ENCODE assay signal across 1 cellular context in genomic region chr1:206663832-206664652, GRCh38.
TF ChIP-seq lines count a peak whose summit lies in the region.

No MANE protein-coding gene starts in this region.

TF ChIP-seq in HepG2, 621 proteins besides CTCF, POLR2A, EP300 and RAD21 (continued from another document):
- TF ChIP-seq USF2 (IDR thresholded peaks at IDR 0.05; ENCODE audit: low read depth, low read length) (no peak), USF2 (CRISPR knock-in tag; IDR thresholded peaks at IDR 0.05; ENCODE audit: borderline replicate concordance) (0 out of 2 replicates have a peak, but pooled peaks have one; percentile 25), ZNF616 (CRISPR knock-in tag; IDR thresholded peaks at IDR 0.05; ENCODE audit: low read depth) (no peak), REXO4 (CRISPR knock-in tag; IDR thresholded peaks at IDR 0.05; ENCODE audit: borderline replicate concordance) (no peak), LCORL (IDR thresholded peaks at IDR 0.05) (no peak), LCORL (CRISPR knock-in tag; IDR thresholded peaks at IDR 0.05) (no peak), SMC3 (IDR thresholded peaks at IDR 0.05; ENCODE audit: low read length) (peak; percentile 80), HNRNPH1 (optimal IDR thresholded peaks at IDR 0.05; ENCODE audit: low read depth, low read length) (no peak), MXD1 (CRISPR knock-in tag; IDR thresholded peaks at IDR 0.05) (no peak), ZFAT (CRISPR knock-in tag; conservative IDR thresholded peaks at IDR 0.05) (no peak), KDM5B (CRISPR knock-in tag; IDR thresholded peaks at IDR 0.05; ENCODE audit: borderline replicate concordance) (0 out of 2 replicates have a peak, but pooled peaks have one; percentile 45), ZNF260 (CRISPR knock-in tag; IDR thresholded peaks at IDR 0.05; ENCODE audit: borderline replicate concordance, low read depth) (no peak), KAT7 (CRISPR knock-in tag; IDR thresholded peaks at IDR 0.05; ENCODE audit: borderline replicate concordance) (no peak), ZNF20 (CRISPR knock-in tag; IDR thresholded peaks at IDR 0.05) (no peak), HNF4A (CRISPR knock-in tag; IDR thresholded peaks at IDR 0.05) (no peak), ZNF414 (CRISPR knock-in tag; IDR thresholded peaks at IDR 0.05) (no peak), IKZF4 (CRISPR knock-in tag; IDR thresholded peaks at IDR 0.05; ENCODE audit: borderline replicate concordance, low read depth, not compliant biosample characterization) (no peak), ZNF235 (CRISPR knock-in tag; IDR thresholded peaks at IDR 0.05; ENCODE audit: borderline replicate concordance) (peak; percentile 32; the same call in 1 of the 2 replicates), ZFP36L1 (CRISPR knock-in tag; IDR thresholded peaks at IDR 0.05) (no peak), ZNF598 (CRISPR knock-in tag; IDR thresholded peaks at IDR 0.05; ENCODE audit: borderline replicate concordance) (no peak), MYPOP (CRISPR knock-in tag; IDR thresholded peaks at IDR 0.05) (0 out of 2 replicates have a peak, but pooled peaks have one; percentile 29), RERE (CRISPR knock-in tag; IDR thresholded peaks at IDR 0.05; ENCODE audit: low read depth) (no peak), ZNF512 (CRISPR knock-in tag; IDR thresholded peaks at IDR 0.05) (no peak)
